ENCODE assay signal across 8 cellular contexts in the genomic region with DNA sequence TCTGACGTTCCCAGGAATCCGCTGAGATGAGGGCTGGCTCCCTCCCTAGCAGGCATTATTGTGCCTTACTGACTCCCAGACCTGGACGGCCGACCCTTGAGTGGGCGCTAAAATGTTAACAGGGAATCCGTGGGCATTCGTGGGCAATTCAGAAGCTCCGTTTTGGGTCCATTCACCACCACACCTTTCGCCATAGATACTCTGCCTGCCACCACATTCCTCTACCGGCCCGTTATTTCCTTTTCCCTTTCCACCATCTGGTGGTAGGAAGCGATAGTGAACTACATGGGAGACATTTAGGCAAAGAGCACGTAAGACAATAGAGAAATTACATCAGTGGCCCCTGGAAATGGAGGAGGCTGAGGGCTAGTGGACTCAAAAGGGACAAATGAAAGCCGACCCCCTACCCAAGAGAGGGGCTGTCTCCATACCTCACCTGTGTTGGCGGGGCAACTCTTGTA. TPM values are rescaled to one million over a fixed set of nuclear protein-coding genes. Genes with fewer than 3 reads are reported as not detected.
DNase-seq lines count a peak whose midpoint lies in the region; ATAC-seq and TF ChIP-seq lines count a peak whose summit lies in the region.

No MANE protein-coding gene starts in this region.

- H3K36me3 ChIP-seq in MG63 (no peaks in the 10 kb centered on the region), colonic mucosa (no peaks in the 10 kb centered on the region)

- CTCF ChIA-PET in T-cell (lab: Charles Lee): interaction anchor here (0.6 to 1.2 kb wide), 7 partner anchors 143 to 506 kb away, joined by 3 to 5 read pairs (median 3); no protein-coding TSS in a partner anchor

- intact Hi-C loops in colonic mucosa (cut with DNase I): loop anchor here (5.0 kb wide), 2 partner anchors 151 to 291 kb away; no protein-coding TSS in a partner anchor

- H3K27me3 Mint-ChIP-seq in T-cell: peaks cover 0 to 2% of the 10 kb centered on the region in 2 donors
- H3K27me3 Mint-ChIP-seq in stimulated activated memory B cell treated with anti-CD40 and anti-IgM and Interleukin-4, amounts not matched to agents 10 μg/mL and 1 μg/mL and 100 μg/mL, for 72 hours: no peaks in the 10 kb centered on the region

- POLR2A ChIA-PET in T-cell (lab: Charles Lee): no interaction called here

- no peaks in the 10 kb centered on the region for H3K27me3 ChIP-seq in MG63
- H3K27me3 ChIP-seq in colonic mucosa: no peaks in the 10 kb centered on the region

- peak; percentile 31 for TF ChIP-seq CTCF in colonic mucosa (IDR thresholded peaks at IDR 0.05)

- H3K4me3 Mint-ChIP-seq in T-cell: peak overlapping the region; percentile 76 to 77 (median 76)
- peak overlapping the region; percentile 79 for H3K4me3 Mint-ChIP-seq in stimulated activated memory B cell treated with anti-CD40 and anti-IgM and Interleukin-4, amounts not matched to agents 10 μg/mL and 1 μg/mL and 100 μg/mL, for 72 hours

- DNase-seq in activated CD8-positive, alpha-beta memory T cell treated with anti-CD3 and anti-CD28 coated beads for 24 hours: peak; percentile 72
- DNase-seq in activated CD8-positive, alpha-beta memory T cell treated with anti-CD3 and anti-CD28 coated beads, Interleukin-2, amount 50 U/mL, for 48 hours: no peak
- DNase-seq in MG63 (peak; percentile 48), T-cell (peak in 20 of 34 experiments; percentile 11 to 48 (median 27)), colonic mucosa (peak; percentile 45), kidney glomerular epithelial cell (lab: John Stamatoyannopoulos, UW) (peak; percentile 59)

- no peaks in the 10 kb centered on the region for H3K4me1 ChIP-seq in colonic mucosa

- H3K9me3 ChIP-seq in MG63: no peaks in the 10 kb centered on the region
- H3K9me3 ChIP-seq in colonic mucosa: no peaks in the 10 kb centered on the region

- H3K36me3 Mint-ChIP-seq in T-cell: no peaks in the 10 kb centered on the region
- peaks cover 14% of the 10 kb centered on the region for H3K36me3 Mint-ChIP-seq in stimulated activated memory B cell treated with anti-CD40 and anti-IgM and Interleukin-4, amounts not matched to agents 10 μg/mL and 1 μg/mL and 100 μg/mL, for 72 hours

- ATAC-seq in T-cell (replicated peaks in 1 of 4) (peak; percentile 33 to 56 (median 46)), GM19467 (IDR thresholded peaks at IDR 0.05; ENCODE audit: unreplicated experiment) (no peak)
- peak; percentile 28 for ATAC-seq in stimulated activated memory B cell treated with anti-CD40 and anti-IgM and Interleukin-4, amounts not matched to agents 10 μg/mL and 1 μg/mL and 100 μg/mL, for 72 hours

- peak overlapping the region; percentile 27 to 63 for H3K9ac ChIP-seq in colonic mucosa (ENCODE audit: low read depth in 2 of 2, low read length in 2 of 2)

- peak overlapping the region; percentile 66 to 79 for H3K27ac Mint-ChIP-seq in T-cell
- H3K27ac Mint-ChIP-seq in stimulated activated memory B cell treated with anti-CD40 and anti-IgM and Interleukin-4, amounts not matched to agents 10 μg/mL and 1 μg/mL and 100 μg/mL, for 72 hours: peak overlapping the region; percentile 82

- H3K4me3 ChIP-seq in MG63: peak overlapping the region; percentile 48
- H3K4me3 ChIP-seq in colonic mucosa: peak overlapping the region; percentile 45

- H3K4me1 Mint-ChIP-seq in T-cell: peaks cover 34 to 43% (median 42%) of the 10 kb centered on the region in 3 donors
- peaks cover 16% of the 10 kb centered on the region for H3K4me1 Mint-ChIP-seq in stimulated activated memory B cell treated with anti-CD40 and anti-IgM and Interleukin-4, amounts not matched to agents 10 μg/mL and 1 μg/mL and 100 μg/mL, for 72 hours

- H3K9me3 Mint-ChIP-seq in T-cell: peaks cover 0 to 1% (median 0%) of the 10 kb centered on the region in 3 donors
- H3K9me3 Mint-ChIP-seq in stimulated activated memory B cell treated with anti-CD40 and anti-IgM and Interleukin-4, amounts not matched to agents 10 μg/mL and 1 μg/mL and 100 μg/mL, for 72 hours: no peaks in the 10 kb centered on the region

- H3K27ac ChIP-seq in colonic mucosa: peak overlapping the region; percentile 41

RNA-seq across cellular contexts. Expression of a gene that starts 1.0 kb away (rescaled TPM):
- total RNA-seq in MG63 (2014; rRNA removed; shearing (Covaris generic); ENCODE audit: low replicate concordance): 13.7 and 17.6 TPM in 2 replicates
- total RNA-seq in T-cell (100 to 1,000 TPM; 101 to 143 (median 114) TPM), colonic mucosa (10 to 100 TPM; 57.8 to 77.3 TPM)
